14 cellular contexts compared by ENCODE assay signal in the genomic region with DNA sequence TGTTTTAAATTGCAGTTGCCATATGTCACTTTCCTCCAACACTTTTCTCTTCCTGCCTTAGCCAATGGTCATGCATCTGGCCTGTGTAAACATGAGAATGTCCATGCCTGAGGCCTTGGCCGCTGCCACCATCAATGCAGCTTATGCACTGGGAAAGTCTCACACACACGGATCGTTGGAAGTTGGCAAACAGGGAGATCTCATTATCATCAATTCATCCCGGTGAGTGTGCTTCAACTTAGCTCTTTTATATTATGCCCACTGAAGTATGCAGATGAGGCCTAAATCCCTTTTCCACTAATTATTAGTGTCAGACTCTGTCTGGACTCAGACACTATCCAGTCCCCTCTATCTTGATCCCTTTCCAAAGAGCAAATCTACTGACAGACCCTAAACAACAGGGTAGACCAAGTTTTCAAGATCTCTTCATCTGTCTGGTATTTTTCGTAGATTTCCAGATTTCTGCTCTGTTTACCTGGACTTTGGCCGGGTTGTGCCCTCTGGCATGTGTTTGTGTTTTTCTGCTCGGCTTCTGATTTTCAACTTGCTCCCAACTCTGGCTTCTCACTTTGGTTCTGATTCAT. TPM values are rescaled to one million over a fixed set of nuclear protein-coding genes. Genes with fewer than 3 reads are reported as not detected.
DNase-seq lines count a peak whose midpoint lies in the region; TF ChIP-seq lines count a peak whose summit lies in the region.
"Had no signal": no experiment of that assay in that cellular context is flagged by ENCODE, and none has a peak within 500 bp of the region (broad histone marks: within the 10 kb centered on the region; RNA-seq: fewer than 3 reads in every experiment).

No MANE protein-coding gene starts in this region.

- TF ChIP-seq EP300 in SK-N-SH (IDR thresholded peaks at IDR 0.05; ENCODE audit: borderline replicate concordance in 1 of 2, low read depth in 1 of 2, low read length in 1 of 2): no peak

- no peaks in the 10 kb centered on the region for H3K9me2 ChIP-seq in SK-N-SH

- no peaks in the 10 kb centered on the region for H4K20me1 ChIP-seq in SK-N-SH (ENCODE audit: insufficient read depth)
- H4K20me1 ChIP-seq: BLaER1 had no signal

- no peaks in the 10 kb centered on the region for H3K79me2 ChIP-seq in SK-N-SH (ENCODE audit: insufficient read depth)

- H3K9ac ChIP-seq in SK-N-SH: no peak overlapping the region
- H3K9ac ChIP-seq in liver (ENCODE audit: low read depth in 1 of 2, low read length in 2 of 2): no peak overlapping the region
- H3K9ac ChIP-seq: BLaER1, KMS-11 had no signal

- no peaks in the 10 kb centered on the region for H3K9me3 ChIP-seq in SK-N-SH
- H3K9me3 ChIP-seq in liver (ENCODE audit: control insufficient read depth in 4 of 4, low read length in 3 of 4): no peaks in the 10 kb centered on the region
- H3K9me3 ChIP-seq: BLaER1 had no signal

- H3K27ac ChIP-seq in SK-N-SH (ENCODE audit: low read depth in 2 of 2, low read length in 1 of 2) (peak overlapping the region in 1 of 2 experiments; percentile 60; a peak in 2 of 4 replicates), liver (ENCODE audit: low read depth in 1 of 2, low read length in 2 of 2) (peak overlapping the region; percentile 63 to 65)
- H3K27ac ChIP-seq: BLaER1, KMS-11 had no signal

- DNase-seq in COLO668 (lab: John Stamatoyannopoulos, UW; ENCODE audit: unreplicated experiment) (peak; percentile 22), EL (peak; percentile 33), SK-N-SH (peak; percentile 51), NCI-H446 (lab: John Stamatoyannopoulos, UW) (no peak), NAMALWA (ENCODE audit: low spot score) (no peak), NCI-H1930 (lab: John Stamatoyannopoulos, UW) (no peak)
- DNase-seq: CD8-positive, alpha-beta memory T cell; HFFc6; MM.1S had no signal

- 42% methylated on average over 7 of the region's 7 CpGs for WGBS in SK-N-SH (ENCODE audit: low lambda C conversion rate)
- WGBS in liver: 32% methylated on average over 7 of the region's 7 CpGs

- no peak overlapping the region for H3K4me3 ChIP-seq in SK-N-SH (ENCODE audit: low read depth in 2 of 2, low read length in 1 of 2)
- no peak overlapping the region for H3K4me3 ChIP-seq in liver (ENCODE audit: low read depth in 1 of 3, low read length in 3 of 3)
- H3K4me3 ChIP-seq: BLaER1, SK-N-MC had no signal

- TF ChIP-seq CTCF in SK-N-SH (IDR thresholded peaks at IDR 0.05) (no peak), liver (IDR thresholded peaks at IDR 0.05; ENCODE audit: low read depth, low read length, missing input control) (no peak)

- H3K4me1 ChIP-seq in SK-N-SH (ENCODE audit: control insufficient read depth in 1 of 2, insufficient read depth in 2 of 2, low read depth in 1 of 2, low read length in 1 of 2) (peaks cover 0 to 7% of the 10 kb centered on the region in 2 experiments; a peak in 2 of 4 replicates), liver (ENCODE audit: control insufficient read depth in 4 of 4, insufficient read depth in 4 of 4, low read length in 3 of 4) (peaks cover 8 to 26% (median 16%) of the 10 kb centered on the region in 4 donors)

- H3K4me2 ChIP-seq in SK-N-SH: no peak overlapping the region
- H3K4me2 ChIP-seq: BLaER1, KMS-11 had no signal

- POLR2A ChIA-PET in SK-N-SH (lab: Yijun Ruan, JAX): interaction anchor here (1.1 kb wide), 1 partner anchor 24 kb away, joined by 4 read pairs; a partner anchor contains a TSS

- H3K27me3 ChIP-seq in SK-N-SH (ENCODE audit: insufficient read depth) (no peaks in the 10 kb centered on the region), liver (ENCODE audit: control insufficient read depth in 4 of 4, insufficient read depth in 4 of 4, low read length in 3 of 4) (no peaks in the 10 kb centered on the region)
- H3K27me3 ChIP-seq: BLaER1 had no signal

- H3K36me3 ChIP-seq in SK-N-SH (replicated peaks in 1 of 2; ENCODE audit: control insufficient read depth in 1 of 2, insufficient read depth in 2 of 2, low read length in 1 of 2) (no peaks in the 10 kb centered on the region), liver (ENCODE audit: control insufficient read depth in 4 of 4, insufficient read depth in 3 of 4, low read depth in 1 of 4, low read length in 3 of 4) (peaks cover 1 to 14% (median 12%) of the 10 kb centered on the region in 4 donors)
- H3K36me3 ChIP-seq: BLaER1 had no signal

- TF ChIP-seq RAD21 in SK-N-SH (IDR thresholded peaks at IDR 0.05; ENCODE audit: low read length) (no peak), liver (IDR thresholded peaks at IDR 0.05) (peak in 1 of 2 donors; percentile 38)

- H2AFZ ChIP-seq in SK-N-SH (ENCODE audit: low read depth): no peak overlapping the region

- H3F3A ChIP-seq in SK-N-SH (replicated peaks; ENCODE audit: insufficient read depth): no peaks in the 10 kb centered on the region

- CTCF ChIA-PET in SK-N-SH (lab: Yijun Ruan, JAX): interaction anchor here (1.3 to 10.3 kb wide), 3 partner anchors 22 to 50 kb away, joined by 4 to 105 read pairs (median 8); no protein-coding TSS in a partner anchor

TF ChIP-seq in SK-N-SH, 30 proteins besides CTCF, POLR2A, EP300 and RAD21:
- TF ChIP-seq GABPA (IDR thresholded peaks at IDR 0.05; ENCODE audit: low read depth) (no peak), GATA2 (CRISPR knock-in tag; IDR thresholded peaks at IDR 0.05) (peak; percentile 30; the same call in 1 of the 2 replicates)
TF ChIP-seq in SK-N-SH: peak in this region for 1.

TF ChIP-seq in liver, 16 proteins besides CTCF, POLR2A, EP300 and RAD21 (continues in another document):
- TF ChIP-seq, protein P1, sequence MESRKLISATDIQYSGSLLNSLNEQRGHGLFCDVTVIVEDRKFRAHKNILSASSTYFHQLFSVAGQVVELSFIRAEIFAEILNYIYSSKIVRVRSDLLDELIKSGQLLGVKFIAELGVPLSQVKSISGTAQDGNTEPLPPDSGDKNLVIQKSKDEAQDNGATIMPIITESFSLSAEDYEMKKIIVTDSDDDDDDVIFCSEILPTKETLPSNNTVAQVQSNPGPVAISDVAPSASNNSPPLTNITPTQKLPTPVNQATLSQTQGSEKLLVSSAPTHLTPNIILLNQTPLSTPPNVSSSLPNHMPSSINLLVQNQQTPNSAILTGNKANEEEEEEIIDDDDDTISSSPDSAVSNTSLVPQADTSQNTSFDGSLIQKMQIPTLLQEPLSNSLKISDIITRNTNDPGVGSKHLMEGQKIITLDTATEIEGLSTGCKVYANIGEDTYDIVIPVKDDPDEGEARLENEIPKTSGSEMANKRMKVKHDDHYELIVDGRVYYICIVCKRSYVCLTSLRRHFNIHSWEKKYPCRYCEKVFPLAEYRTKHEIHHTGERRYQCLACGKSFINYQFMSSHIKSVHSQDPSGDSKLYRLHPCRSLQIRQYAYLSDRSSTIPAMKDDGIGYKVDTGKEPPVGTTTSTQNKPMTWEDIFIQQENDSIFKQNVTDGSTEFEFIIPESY (IDR thresholded peaks at IDR 0.05): peak; percentile 26
- TF ChIP-seq, protein P2, sequence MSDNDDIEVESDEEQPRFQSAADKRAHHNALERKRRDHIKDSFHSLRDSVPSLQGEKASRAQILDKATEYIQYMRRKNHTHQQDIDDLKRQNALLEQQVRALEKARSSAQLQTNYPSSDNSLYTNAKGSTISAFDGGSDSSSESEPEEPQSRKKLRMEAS (IDR thresholded peaks at IDR 0.05): peak; percentile 30
- TF ChIP-seq EGR1 (IDR thresholded peaks at IDR 0.05; ENCODE audit: low read depth in 2 of 2) (no peak), NR2F2 (IDR thresholded peaks at IDR 0.05) (peak; percentile 90), HNF4G (IDR thresholded peaks at IDR 0.05) (peak; percentile 86), JUND (IDR thresholded peaks at IDR 0.05) (peak in 1 of 2 donors; percentile 14), SP1 (IDR thresholded peaks at IDR 0.05) (peak; percentile 94), GABPA (IDR thresholded peaks at IDR 0.05 in 1 of 2, conservative IDR thresholded peaks at IDR 0.05 in 1 of 2) (no peak), RXRA (IDR thresholded peaks at IDR 0.05) (peak; percentile 78 to 81), HNF4A (conservative IDR thresholded peaks at IDR 0.05) (peak; percentile 92 to 96), FOXA2 (IDR thresholded peaks at IDR 0.05) (peak; percentile 96), TAF1 (conservative IDR thresholded peaks at IDR 0.05) (no peak), YY1 (IDR thresholded peaks at IDR 0.05) (peak; percentile 76), FOXA1 (IDR thresholded peaks at IDR 0.05) (peak; percentile 81)
- TF ChIP-seq, protein P3, sequence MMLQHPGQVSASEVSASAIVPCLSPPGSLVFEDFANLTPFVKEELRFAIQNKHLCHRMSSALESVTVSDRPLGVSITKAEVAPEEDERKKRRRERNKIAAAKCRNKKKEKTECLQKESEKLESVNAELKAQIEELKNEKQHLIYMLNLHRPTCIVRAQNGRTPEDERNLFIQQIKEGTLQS (IDR thresholded peaks at IDR 0.05): no peak

RNA-seq across cellular contexts. Expression of a gene that starts 23.2 kb away (rescaled TPM):
- polyA plus RNA-seq in SK-N-SH (2012; rRNA removed) (0.07 and 0.10 TPM in 2 replicates), liver (100 to 1,000 TPM in 1 of 2 donors, 10 to 100 TPM in 1; 50.3 to 105 TPM)
- 0.07 and 0.08 TPM in 2 replicates for polyA plus RNA-seq in SK-N-SH (2012; cell fraction: cytosol; rRNA removed)
- 0.43 and 0.54 TPM in 2 replicates for polyA plus RNA-seq in SK-N-SH (2012; cell fraction: nucleus; rRNA removed)
- total RNA-seq in liver: 100 to 1,000 TPM in 1 of 2 donors, 10 to 100 TPM in 1; 56.7 to 124 TPM

RNA-seq across cellular contexts. Expression of a gene that starts 24.0 kb away (rescaled TPM):
- not detected in 2 replicates for polyA plus RNA-seq in SK-N-SH (2012; rRNA removed)
- 0.03 and 0.06 TPM in 2 replicates for polyA plus RNA-seq in SK-N-SH (2012; cell fraction: cytosol; rRNA removed)
- 0.01 and 0.05 TPM in 2 replicates for polyA plus RNA-seq in SK-N-SH (2012; cell fraction: nucleus; rRNA removed)
- total RNA-seq in liver: 1 to 10 TPM; 1.3 to 1.4 TPM
- under 1 TPM; 0.46 to 0.61 TPM for polyA plus RNA-seq in liver
- total RNA-seq: HFFc6, Right ventricle myocardium inferior had no signal
- polyA plus RNA-seq: CD8-positive, alpha-beta memory T cell had no signal

RNA-seq across cellular contexts. Expression of a gene that starts 29.8 kb away (rescaled TPM):
- polyA plus RNA-seq in SK-N-SH (2012; rRNA removed) (0.08 and 0.10 TPM in 2 replicates), liver (100 to 1,000 TPM in 1 of 2 donors, 10 to 100 TPM in 1; 62.4 to 114 TPM)
- polyA plus RNA-seq in SK-N-SH (2012; cell fraction: cytosol; rRNA removed): 0.01 and 0.05 TPM in 2 replicates
- 0.57 and 0.74 TPM in 2 replicates for polyA plus RNA-seq in SK-N-SH (2012; cell fraction: nucleus; rRNA removed)
- 100 to 1,000 TPM; 125 to 174 TPM for total RNA-seq in liver
- total RNA-seq: HFFc6 had no signal
- polyA plus RNA-seq: CD8-positive, alpha-beta memory T cell had no signal

Comparison
In these comparisons a context has a peak if more than half of its experiments do, and no peak if none do; other contexts are left out.
1. DNase-seq: peak in COLO668 (single experiment), EL (single experiment) and SK-N-SH (single experiment); none in NCI-H446 (0 of 2), NAMALWA (single experiment) and NCI-H1930 (0 of 2).
2. RNA of a gene that starts 23.2 kb away (polyA plus RNA-seq): 50.3 to 105 TPM in liver; 0.07 to 0.54 TPM in SK-N-SH; every median in the first group is over 10 times any median in the second.
3. RNA of a gene that starts 29.8 kb away (polyA plus RNA-seq): 62.4 to 114 TPM in liver; 0.01 to 0.74 TPM in SK-N-SH; every median in the first group is over 10 times any median in the second.